8 cellular contexts compared by ENCODE assay signal in the genomic region with DNA sequence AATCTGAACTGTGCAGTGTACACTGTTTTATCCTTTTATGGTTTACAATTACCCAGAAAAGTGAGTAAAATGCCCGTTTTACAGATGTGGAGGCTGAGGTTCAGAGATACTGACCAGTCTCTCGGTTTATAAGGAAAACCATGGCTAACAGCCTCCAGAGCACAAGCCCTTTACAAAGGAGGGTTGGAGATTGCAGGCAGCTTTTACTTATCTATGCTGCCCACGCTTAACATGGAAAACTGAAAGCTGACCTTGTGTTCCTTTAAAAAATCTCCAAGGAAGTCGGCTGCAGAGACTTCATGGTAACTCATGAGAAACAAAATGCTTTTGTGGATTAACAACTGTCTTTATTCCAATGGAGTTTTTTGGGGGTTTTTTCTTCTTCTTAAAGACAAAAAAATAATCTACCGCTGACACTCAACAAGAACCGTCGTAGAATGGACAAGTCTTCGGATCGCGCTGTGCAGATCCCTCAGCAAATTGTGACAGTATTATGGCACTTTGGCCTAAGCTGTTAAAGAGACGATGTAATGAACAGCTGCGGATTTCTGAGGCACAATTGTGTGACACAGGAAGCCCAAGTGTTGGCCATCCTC. TPM values are rescaled to one million over a fixed set of nuclear protein-coding genes. Genes with fewer than 3 reads are reported as not detected.
A peak's percentile ranks its signal among the peaks of the same experiment; 100 is the strongest.
DNase-seq lines count a peak whose midpoint lies in the region; ATAC-seq and TF ChIP-seq lines count a peak whose summit lies in the region.

No MANE protein-coding gene starts in this region.

- H3K27me3 Mint-ChIP-seq in activated naive CD4-positive, alpha-beta T cell treated with anti-CD3 and anti-CD28 coated beads, Interleukin-2, amount 50 U/mL, for 24 hours = no peaks in the 10 kb centered on the region
- H3K27me3 Mint-ChIP-seq in activated B cell treated with CpG ODN at 0.5 μM for 24 hours = no peaks in the 10 kb centered on the region
- H3K27me3 Mint-ChIP-seq in stimulated activated memory B cell treated with anti-CD40 and anti-IgM and Interleukin-4, amounts not matched to agents 10 μg/mL and 1 μg/mL and 100 μg/mL, for 72 hours = no peaks in the 10 kb centered on the region

- intact Hi-C loops in activated B cell treated with CpG ODN at 0.5 μM for 24 hours (cut with micrococcal nuclease) = loop anchor here (1.0 to 5.0 kb wide), 6 partner anchors 85 to 1179 kb away; partner anchors contain the start of genes COX15, CUTC, ERLIN1 and HIF1AN

- no peaks in the 10 kb centered on the region for H3K9me2 ChIP-seq in hepatocyte (replicated peaks; ENCODE audit: insufficient read depth)

- no peaks in the 10 kb centered on the region for H3K9me3 ChIP-seq in hepatocyte (ENCODE audit: low read depth)

- peak overlapping the region; percentile 31 for H3K27ac Mint-ChIP-seq in activated naive CD4-positive, alpha-beta T cell treated with anti-CD3 and anti-CD28 coated beads, Interleukin-2, amount 50 U/mL, for 24 hours
- peak overlapping the region; percentile 96 for H3K27ac Mint-ChIP-seq in activated B cell treated with CpG ODN at 0.5 μM for 24 hours
- H3K27ac Mint-ChIP-seq in stimulated activated memory B cell treated with anti-CD40 and anti-IgM and Interleukin-4, amounts not matched to agents 10 μg/mL and 1 μg/mL and 100 μg/mL, for 72 hours = peak overlapping the region; percentile 95

- peak; percentile 14 for ATAC-seq in activated B cell treated with CpG ODN at 0.5 μM for 24 hours (ENCODE audit: low read depth)
- ATAC-seq in stimulated activated memory B cell treated with anti-CD40 and anti-IgM and Interleukin-4, amounts not matched to agents 10 μg/mL and 1 μg/mL and 100 μg/mL, for 72 hours = no peak

- H3K36me3 ChIP-seq in hepatocyte (replicated peaks; ENCODE audit: insufficient read depth, low read depth) = no peaks in the 10 kb centered on the region

- H3K4me1 Mint-ChIP-seq in activated naive CD4-positive, alpha-beta T cell treated with anti-CD3 and anti-CD28 coated beads, Interleukin-2, amount 50 U/mL, for 24 hours = peaks cover 61% of the 10 kb centered on the region
- peaks cover 33% of the 10 kb centered on the region for H3K4me1 Mint-ChIP-seq in activated B cell treated with CpG ODN at 0.5 μM for 24 hours
- H3K4me1 Mint-ChIP-seq in stimulated activated memory B cell treated with anti-CD40 and anti-IgM and Interleukin-4, amounts not matched to agents 10 μg/mL and 1 μg/mL and 100 μg/mL, for 72 hours = peaks cover 24% of the 10 kb centered on the region

- no peak for DNase-seq in activated naive CD4-positive, alpha-beta T cell treated with anti-CD3 and anti-CD28 coated beads, Interleukin-2, amount 50 U/mL, for 16 hours
- DNase-seq in activated B cell treated with CpG ODN at 0.5 μM for 24 hours (no peak), hepatocyte (ENCODE audit: low spot score) (peak; percentile 40), NCI-H748 (lab: John Stamatoyannopoulos, UW; ENCODE audit: unreplicated experiment) (no peak)
- DNase-seq in activated CD4-positive, CD25-positive, alpha-beta regulatory T cell treated with anti-CD3 and anti-CD28 coated beads, Interleukin-2, amount 50 U/mL, for 72 hours = no peak
- no peak for DNase-seq in stimulated activated CD4-positive, alpha-beta T cell treated with anti-CD3 and anti-CD28 coated beads, Interleukin-15, amount 100 ng/mL, for 24 hours

- H3K27ac ChIP-seq in hepatocyte = peak overlapping the region; percentile 93

- peaks cover 23% of the 10 kb centered on the region for H4K20me1 ChIP-seq in hepatocyte (ENCODE audit: insufficient read depth, poor library complexity, severe bottlenecking)

- peaks cover 6% of the 10 kb centered on the region for H3K36me3 Mint-ChIP-seq in activated naive CD4-positive, alpha-beta T cell treated with anti-CD3 and anti-CD28 coated beads, Interleukin-2, amount 50 U/mL, for 24 hours
- peaks cover 27% of the 10 kb centered on the region for H3K36me3 Mint-ChIP-seq in activated B cell treated with CpG ODN at 0.5 μM for 24 hours (ENCODE audit: low read depth)
- peaks cover 25% of the 10 kb centered on the region for H3K36me3 Mint-ChIP-seq in stimulated activated memory B cell treated with anti-CD40 and anti-IgM and Interleukin-4, amounts not matched to agents 10 μg/mL and 1 μg/mL and 100 μg/mL, for 72 hours

- POLR2A ChIA-PET in activated B cell treated with CpG ODN at 0.5 μM for 24 hours (lab: Charles Lee) = interaction anchor here (0.5 to 2.3 kb wide), 7 partner anchors 75 to 747 kb away, joined by 3 to 6 read pairs (median 3); partner anchors contain the start of genes HIF1AN, MRPL43 and TWNK

- no peak for TF ChIP-seq CTCF in activated B cell treated with CpG ODN at 0.5 μM for 24 hours (IDR thresholded peaks at IDR 0.05)
- no peak for TF ChIP-seq CTCF in hepatocyte (IDR thresholded peaks at IDR 0.05; ENCODE audit: poor library complexity)

- no peaks in the 10 kb centered on the region for H3K27me3 ChIP-seq in hepatocyte

- CTCF ChIA-PET in activated B cell treated with CpG ODN at 0.5 μM for 24 hours (lab: Charles Lee) = no interaction called here

- H3K4me2 ChIP-seq in hepatocyte = peak overlapping the region; percentile 78

- H3K4me3 ChIP-seq in hepatocyte = peak overlapping the region; percentile 21

- H3K4me3 Mint-ChIP-seq in activated naive CD4-positive, alpha-beta T cell treated with anti-CD3 and anti-CD28 coated beads, Interleukin-2, amount 50 U/mL, for 24 hours = peak overlapping the region; percentile 98
- H3K4me3 Mint-ChIP-seq in activated B cell treated with CpG ODN at 0.5 μM for 24 hours = peak overlapping the region; percentile 99
- peak overlapping the region; percentile 98 for H3K4me3 Mint-ChIP-seq in stimulated activated memory B cell treated with anti-CD40 and anti-IgM and Interleukin-4, amounts not matched to agents 10 μg/mL and 1 μg/mL and 100 μg/mL, for 72 hours

- H3K4me1 ChIP-seq in hepatocyte (ENCODE audit: insufficient read depth) = peaks cover 48% of the 10 kb centered on the region

- 10% methylated on average over 12 of the region's 12 CpGs for WGBS in hepatocyte (ENCODE audit: low lambda C conversion rate, missing lambda C conversion rate)

- no peaks in the 10 kb centered on the region for H3K9me3 Mint-ChIP-seq in activated naive CD4-positive, alpha-beta T cell treated with anti-CD3 and anti-CD28 coated beads, Interleukin-2, amount 50 U/mL, for 24 hours
- H3K9me3 Mint-ChIP-seq in activated B cell treated with CpG ODN at 0.5 μM for 24 hours = no peaks in the 10 kb centered on the region
- H3K9me3 Mint-ChIP-seq in stimulated activated memory B cell treated with anti-CD40 and anti-IgM and Interleukin-4, amounts not matched to agents 10 μg/mL and 1 μg/mL and 100 μg/mL, for 72 hours = no peaks in the 10 kb centered on the region

- peak overlapping the region; percentile 61 for H2AFZ ChIP-seq in hepatocyte

- peaks cover 36% of the 10 kb centered on the region for H3K79me2 ChIP-seq in hepatocyte

RNA-seq across cellular contexts. Expression of gene SLF2, which starts 0.7 kb away (rescaled TPM):
- total RNA-seq in activated B cell treated with CpG ODN at 0.5 μM for 24 hours = 29.9 and 35.5 TPM in 2 replicates
- total RNA-seq in hepatocyte = 23.5 and 28.9 TPM in 2 replicates
- polyA plus RNA-seq in hepatocyte = 11.7 and 20.1 TPM in 2 replicates

RNA-seq across cellular contexts. Expression of gene SEMA4G, which starts 57.2 kb away (rescaled TPM):
- 0.60 and 0.78 TPM in 2 replicates for total RNA-seq in activated B cell treated with CpG ODN at 0.5 μM for 24 hours
- 48.6 and 54.8 TPM in 2 replicates for total RNA-seq in hepatocyte
- polyA plus RNA-seq in hepatocyte = 28.6 and 38.9 TPM in 2 replicates

Comparison
In these comparisons a context has a peak if more than half of its experiments do, and no peak if none do; other contexts are left out.
1. H3K27ac Mint-ChIP-seq: peak in every context shown above with its lines; median percentile 96 in activated B cell treated with CpG ODN at 0.5 μM for 24 hours; 95 in stimulated activated memory B cell treated with anti-CD40 and anti-IgM and Interleukin-4, amounts not matched to agents 10 μg/mL and 1 μg/mL and 100 μg/mL, for 72 hours; 31 in activated naive CD4-positive, alpha-beta T cell treated with anti-CD3 and anti-CD28 coated beads, Interleukin-2, amount 50 U/mL, for 24 hours.
2. RNA of gene SEMA4G, which starts 57.2 kb away (total RNA-seq): 48.6 to 54.8 TPM in hepatocyte; 0.60 to 0.78 TPM in activated B cell treated with CpG ODN at 0.5 μM for 24 hours; every median in the first group is over 10 times any median in the second.
3. Peak in every context shown above with its lines, with median percentiles within 50 percentile points of each other: H3K4me3 Mint-ChIP-seq.